ENCODE assay signal across 1 cellular context in genomic region chr6:42204768-42205282, GRCh38.
TF ChIP-seq lines count a peak whose summit lies in the region.

No MANE protein-coding gene starts in this region.

TF ChIP-seq in liver, 16 proteins besides CTCF, POLR2A, EP300 and RAD21 (continued from another document):
- TF ChIP-seq REST (IDR thresholded peaks at IDR 0.05) = no peak
- no peak for TF ChIP-seq JUND (IDR thresholded peaks at IDR 0.05)
- TF ChIP-seq YY1 (IDR thresholded peaks at IDR 0.05) = no peak
- no peak for TF ChIP-seq FOXA1 (IDR thresholded peaks at IDR 0.05)
- TF ChIP-seq ATF3 (IDR thresholded peaks at IDR 0.05) = no peak
TF ChIP-seq in liver: peak in this region for 0.
